20 cellular contexts compared by ENCODE assay signal in the genomic region with DNA sequence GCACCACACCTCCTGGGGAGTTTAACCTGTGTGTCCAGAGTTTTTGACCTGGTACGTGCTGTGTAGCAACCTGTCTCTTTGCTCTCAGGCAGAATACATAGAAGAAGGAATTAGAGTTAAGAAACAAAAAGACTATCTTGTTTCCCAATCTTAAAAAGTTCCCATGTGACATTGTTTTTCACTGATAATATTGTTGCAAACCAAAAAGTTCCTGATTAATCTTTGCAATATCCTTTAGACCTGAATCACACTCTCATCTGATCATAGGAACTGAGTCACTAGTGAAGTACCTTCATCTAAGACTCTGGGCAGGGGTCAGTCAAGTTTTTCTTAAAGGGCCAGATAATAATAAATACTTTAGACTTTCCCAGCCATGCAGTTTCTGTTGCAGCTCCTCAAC. TPM values are rescaled to one million over a fixed set of nuclear protein-coding genes. Genes with fewer than 3 reads are reported as not detected.
A peak's percentile ranks its signal among the peaks of the same experiment; 100 is the strongest.
DNase-seq lines count a peak whose midpoint lies in the region; ATAC-seq and TF ChIP-seq lines count a peak whose summit lies in the region.
"Had no signal": no experiment of that assay in that cellular context is flagged by ENCODE, and none has a peak within 500 bp of the region (broad histone marks: within the 10 kb centered on the region; RNA-seq: fewer than 3 reads in every experiment).

No MANE protein-coding gene starts in this region.

- peaks cover 0 to 2% (median 0%) of the 10 kb centered on the region in 7 donors for H3K9me3 Mint-ChIP-seq in CD14-positive monocyte
- H3K9me3 Mint-ChIP-seq: activated T-helper 17 cell treated with anti-CD3 and anti-CD28 coated beads, Interleukin-2, amount 50 U/mL, for 72 hours; CD8-positive, alpha-beta T cell; IgD-negative memory B cell; T-helper 2 cell treated with Interferon-gamma antibody and Interleukin-4, amounts not matched to agents 5 μg/mL and 100 μg/mL, for 36 hours had no signal

- H3K36me3 ChIP-seq in PC-3 (ENCODE audit: low read depth, low read length) (peaks cover 26% of the 10 kb centered on the region; the same call in 1 of the 2 replicates), neutrophil (peaks cover 11% of the 10 kb centered on the region), adrenal gland (replicated peaks in 1 of 2) (no peaks in the 10 kb centered on the region)
- H3K36me3 ChIP-seq: right atrium auricular region, tibial nerve had no signal

- WGBS in adrenal gland, 4 donors: 75 to 83% (median 79%) methylated on average over 1 of the region's 1 CpG

- peaks cover 93% of the 10 kb centered on the region for H3K4me1 ChIP-seq in PC-3 (ENCODE audit: insufficient read depth, low read length)
- peaks cover 81 to 99% of the 10 kb centered on the region in 2 experiments for H3K4me1 ChIP-seq in neutrophil (ENCODE audit: control insufficient read depth in 1 of 2, insufficient read depth in 1 of 2, low read depth in 1 of 2, low read length in 1 of 2)
- no peaks in the 10 kb centered on the region for H3K4me1 ChIP-seq in adrenal gland (replicated peaks in 1 of 2)
- H3K4me1 ChIP-seq: right atrium auricular region, tibial nerve had no signal

- H4K20me1 ChIP-seq in PC-3 (ENCODE audit: low read length): no peaks in the 10 kb centered on the region

- DNase-seq in CD14-positive monocyte (ENCODE audit: low spot score): no peak
- peak; percentile 94 for DNase-seq in PC-3
- peak; percentile 50 for DNase-seq in choroid plexus epithelial cell (ENCODE audit: low read depth)
- DNase-seq in NCI-H1048 (lab: John Stamatoyannopoulos, UW): no peak
- no peak for DNase-seq in stimulated activated CD4-positive, alpha-beta T cell treated with anti-CD3 and anti-CD28 coated beads, Interleukin-2, amount 100 ng/mL, for 24 hours
- DNase-seq in adrenal gland: no peak
- DNase-seq: CD8-positive, alpha-beta T cell; foreskin melanocyte; kidney glomerular epithelial cell; mucosa of descending colon; NCI-H2029; stimulated activated naive CD4-positive, alpha-beta T cell treated with Interleukin-2 at 50 U/mL for 16 hours had no signal

- peaks cover 10 to 16% of the 10 kb centered on the region in 2 donors for H3K36me3 Mint-ChIP-seq in CD14-positive monocyte
- H3K36me3 Mint-ChIP-seq: CD8-positive, alpha-beta T cell; IgD-negative memory B cell had no signal

- peak overlapping the region; percentile 69 for H3K4me2 ChIP-seq in PC-3 (ENCODE audit: low read length)

- BruUV-seq in PC-3 (replicated peaks; lab: Mats Ljungman, UMichigan): no TSS peak

- H3K27ac Mint-ChIP-seq in CD14-positive monocyte: peak overlapping the region; percentile 80 to 93 (median 88)
- H3K27ac Mint-ChIP-seq: activated T-helper 17 cell treated with anti-CD3 and anti-CD28 coated beads, Interleukin-2, amount 50 U/mL, for 72 hours; CD8-positive, alpha-beta T cell; T-helper 2 cell treated with Interferon-gamma antibody and Interleukin-4, amounts not matched to agents 5 μg/mL and 100 μg/mL, for 36 hours had no signal

- peak overlapping the region; percentile 16; the same call in 1 of the 2 replicates for H3K9ac ChIP-seq in PC-3 (ENCODE audit: low read length)

- H3K4me1 Mint-ChIP-seq in CD14-positive monocyte: peaks cover 60% of the 10 kb centered on the region
- H3K4me1 Mint-ChIP-seq: activated T-helper 17 cell treated with anti-CD3 and anti-CD28 coated beads, Interleukin-2, amount 50 U/mL, for 72 hours had no signal

- H3K9me2 ChIP-seq in PC-3 (replicated peaks; ENCODE audit: low read length): no peaks in the 10 kb centered on the region; the same call in 1 of the 2 replicates

- H2AFZ ChIP-seq in PC-3 (ENCODE audit: low read length): no peak overlapping the region

- H3K27me3 Mint-ChIP-seq in CD14-positive monocyte (ENCODE audit: low read depth in 3 of 3): no peaks in the 10 kb centered on the region
- H3K27me3 Mint-ChIP-seq: activated T-helper 17 cell treated with anti-CD3 and anti-CD28 coated beads, Interleukin-2, amount 50 U/mL, for 72 hours; IgD-negative memory B cell had no signal

- peaks cover 97% of the 10 kb centered on the region for H3K79me2 ChIP-seq in PC-3 (ENCODE audit: low read length)

- H3K27ac ChIP-seq in PC-3 (ENCODE audit: low read length): peak overlapping the region; percentile 80
- H3K27ac ChIP-seq in neutrophil: peak overlapping the region; percentile 93
- no peak overlapping the region for H3K27ac ChIP-seq in adrenal gland
- H3K27ac ChIP-seq: right atrium auricular region, tibial nerve had no signal

- intact Hi-C loops in CD14-positive monocyte (cut with micrococcal nuclease) (loop anchor here (10.0 kb wide), 2 partner anchors 52 to 182 kb away; no protein-coding TSS in a partner anchor), PC-3 (cut with micrococcal nuclease) (loop anchor here (10.0 kb wide), 1 partner anchor 122 kb away; no protein-coding TSS in a partner anchor), adrenal gland (cut with DNase I) (no loop called here)

- ATAC-seq in PC-3 (0 out of 2 replicates have a peak, but pooled peaks have one; percentile 16), HG03025 (IDR thresholded peaks at IDR 0.05; ENCODE audit: low FRiP score, unreplicated experiment) (no peak)
- ATAC-seq: activated CD4-positive, CD25-positive, alpha-beta regulatory T cell treated with anti-CD3 and anti-CD28 coated beads, Interleukin-2, amount 50 U/mL, for 24 hours; activated T-helper 17 cell treated with anti-CD3 and anti-CD28 coated beads, Interleukin-2, amount 50 U/mL, for 72 hours; CD8-positive, alpha-beta T cell; mucosa of descending colon had no signal

- TF ChIP-seq POLR2A in adrenal gland (IDR thresholded peaks at IDR 0.05): no peak

- POLR2A ChIA-PET in PC-3 (lab: Charles Lee; ENCODE audit: unreplicated experiment): no interaction called here

- H3K9me3 ChIP-seq in PC-3 (ENCODE audit: low read length) (no peaks in the 10 kb centered on the region), neutrophil (no peaks in the 10 kb centered on the region), adrenal gland (replicated peaks in 1 of 3) (no peaks in the 10 kb centered on the region)
- H3K9me3 ChIP-seq: mucosa of descending colon, right atrium auricular region, tibial nerve had no signal

- peak overlapping the region in 1 of 2 donors; percentile 71 for H3K4me3 Mint-ChIP-seq in CD14-positive monocyte
- H3K4me3 Mint-ChIP-seq: activated T-helper 17 cell treated with anti-CD3 and anti-CD28 coated beads, Interleukin-2, amount 50 U/mL, for 72 hours; CD8-positive, alpha-beta T cell; T-helper 2 cell treated with Interferon-gamma antibody and Interleukin-4, amounts not matched to agents 5 μg/mL and 100 μg/mL, for 36 hours had no signal

- H3K27me3 ChIP-seq in PC-3 (ENCODE audit: low read length) (no peaks in the 10 kb centered on the region), neutrophil (no peaks in the 10 kb centered on the region), adrenal gland (no peaks in the 10 kb centered on the region)
- H3K27me3 ChIP-seq: right atrium auricular region, tibial nerve had no signal

- H3K4me3 ChIP-seq in PC-3 (ENCODE audit: low read length) (peak overlapping the region; percentile 19), choroid plexus epithelial cell (ENCODE audit: low read depth, low read length) (no peak overlapping the region), neutrophil (ENCODE audit: low read depth in 1 of 2, low read length in 1 of 2) (peak overlapping the region; percentile 32 to 39), adrenal gland (no peak overlapping the region)
- H3K4me3 ChIP-seq: mucosa of descending colon, right atrium auricular region, tibial nerve had no signal

- no peak for TF ChIP-seq CTCF in CD14-positive monocyte (IDR thresholded peaks at IDR 0.05)
- TF ChIP-seq CTCF in PC-3 (conservative IDR thresholded peaks at IDR 0.05; ENCODE audit: low read depth, low read length): no peak
- no peak for TF ChIP-seq CTCF in choroid plexus epithelial cell (conservative IDR thresholded peaks at IDR 0.05; ENCODE audit: low read depth, low read length)
- no peak for TF ChIP-seq CTCF in neutrophil (IDR thresholded peaks at IDR 0.05)
- no peak for TF ChIP-seq CTCF in adrenal gland (IDR thresholded peaks at IDR 0.05)

- CTCF ChIA-PET in PC-3 (lab: Charles Lee): interaction anchor here (0.5 to 0.7 kb wide), 2 partner anchors 31 to 185 kb away, joined by 4 to 7 read pairs; no protein-coding TSS in a partner anchor

- H3F3A ChIP-seq in PC-3 (ENCODE audit: low read length, unreplicated experiment): peaks cover 24% of the 10 kb centered on the region

RNA-seq across cellular contexts. Expression of gene BASP1, which starts 35.1 kb away (rescaled TPM):
- polyA plus RNA-seq in CD14-positive monocyte (10 to 100 TPM; 36.6 to 61.6 TPM), adrenal gland (10 to 100 TPM in 2 of 3 donors, 1 to 10 TPM in 1; 9.3 to 13.5 (median 13.0) TPM)
- total RNA-seq in PC-3 (2014; rRNA removed) (169 and 273 TPM in 2 replicates), adrenal gland (10 to 100 TPM in 5 of 8 donors, 1 to 10 TPM in 3; 7.0 to 24.9 (median 11.7) TPM)

Comparison
In these comparisons a context has a peak if more than half of its experiments do, and no peak if none do; other contexts are left out.
1. DNase-seq: peak in PC-3 (single experiment) and choroid plexus epithelial cell (single experiment); none in CD14-positive monocyte (single experiment), NCI-H1048 (single experiment), stimulated activated CD4-positive, alpha-beta T cell treated with anti-CD3 and anti-CD28 coated beads, Interleukin-2, amount 100 ng/mL, for 24 hours (0 of 2) and adrenal gland (0 of 7).
2. H3K27ac ChIP-seq: peak in PC-3 (single experiment) and neutrophil (single experiment); none in adrenal gland (0 of 5).
3. H3K4me3 ChIP-seq: peak in PC-3 (single experiment) and neutrophil (2 of 2); none in choroid plexus epithelial cell (single experiment) and adrenal gland (0 of 4).
4. intact Hi-C loops: an anchor here in CD14-positive monocyte (10.0 kb wide) and PC-3 (10.0 kb wide); none called in adrenal gland.